ENCODE assay signal across 9 cellular contexts in genomic region chr9:120932086-120932818, GRCh38. TPM values are rescaled to one million over a fixed set of nuclear protein-coding genes. Genes with fewer than 3 reads are reported as not detected.
DNase-seq lines count a peak whose midpoint lies in the region; ATAC-seq and TF ChIP-seq lines count a peak whose summit lies in the region.
"Had no signal": no experiment of that assay in that cellular context is flagged by ENCODE, and none has a peak within 500 bp of the region (broad histone marks: within the 10 kb centered on the region; RNA-seq: fewer than 3 reads in every experiment).

No MANE protein-coding gene starts in this region.

- no peak overlapping the region for H3K4me3 ChIP-seq in gastroesophageal sphincter

- H3K9me3 Mint-ChIP-seq in activated CD4-positive, alpha-beta T cell treated with anti-CD3 and anti-CD28 coated beads, Interleukin-2, amount 10 ng/mL, durations not matched to agents 7 days and 5 days = no peaks in the 10 kb centered on the region

- no peaks in the 10 kb centered on the region for H3K27me3 Mint-ChIP-seq in activated CD4-positive, alpha-beta T cell treated with anti-CD3 and anti-CD28 coated beads, Interleukin-2, amount 10 ng/mL, durations not matched to agents 7 days and 5 days

- peak overlapping the region; percentile 71; the same call in 1 of the 2 replicates for H3K27ac ChIP-seq in VCaP
- peak overlapping the region; percentile 76 to 98 (median 80) for H3K27ac ChIP-seq in gastroesophageal sphincter
- H3K27ac ChIP-seq in temporal lobe (ENCODE audit: low read depth, low read length) = peak overlapping the region; percentile 1

- no peak for TF ChIP-seq EP300 in gastroesophageal sphincter (IDR thresholded peaks at IDR 0.05)

- H3K4me1 Mint-ChIP-seq in activated CD4-positive, alpha-beta T cell treated with anti-CD3 and anti-CD28 coated beads, Interleukin-2, amount 10 ng/mL, durations not matched to agents 7 days and 5 days = peaks cover 88% of the 10 kb centered on the region

- no peak for DNase-seq in activated CD4-positive, alpha-beta T cell treated with anti-CD3 and anti-CD28 coated beads, Interleukin-2, amount 10 ng/mL, durations not matched to agents 7 days and 5 days
- DNase-seq in activated CD4-positive, alpha-beta T cell treated with anti-CD3 and anti-CD28 coated beads, Interleukin-2, amount 50 U/mL, for 4 hours = no peak
- no peak for DNase-seq in NCI-H1092 (lab: John Stamatoyannopoulos, UW)
- no peak for DNase-seq in NCI-H2196 (lab: John Stamatoyannopoulos, UW; ENCODE audit: unreplicated experiment)
- DNase-seq: NCI-H1417 treated with DMSO at 0.1 percent for 48 hours had no signal

- H3K9me3 ChIP-seq in gastroesophageal sphincter = no peaks in the 10 kb centered on the region

- POLR2A ChIA-PET in activated CD4-positive, alpha-beta T cell treated with anti-CD3 and anti-CD28 coated beads, Interleukin-2, amount 10 ng/mL, durations not matched to agents 7 days and 5 days (lab: Charles Lee) = interaction anchor here (0.5 to 1.3 kb wide), 5 partner anchors 40 to 86 kb away, joined by 3 to 5 read pairs (median 4); no protein-coding TSS in a partner anchor

- TF ChIP-seq CTCF in VCaP (conservative IDR thresholded peaks at IDR 0.05) (no peak), gastroesophageal sphincter (IDR thresholded peaks at IDR 0.05) (no peak)

- peaks cover 14% of the 10 kb centered on the region for H3K36me3 Mint-ChIP-seq in activated CD4-positive, alpha-beta T cell treated with anti-CD3 and anti-CD28 coated beads, Interleukin-2, amount 10 ng/mL, durations not matched to agents 7 days and 5 days (ENCODE audit: low read depth)

- no peak for TF ChIP-seq POLR2A in gastroesophageal sphincter (IDR thresholded peaks at IDR 0.05)

- no peaks in the 10 kb centered on the region for H3K36me3 ChIP-seq in gastroesophageal sphincter

- 68 to 78% methylated on average over 4 to 6 of the region's 6 CpGs for WGBS in gastroesophageal sphincter (ENCODE audit: low coverage in 1 of 2), 2 donors

- H3K4me3 Mint-ChIP-seq in activated CD4-positive, alpha-beta T cell treated with anti-CD3 and anti-CD28 coated beads, Interleukin-2, amount 10 ng/mL, durations not matched to agents 7 days and 5 days = peak overlapping the region; percentile 14

- peaks cover 23 to 93% (median 51%) of the 10 kb centered on the region in 3 donors for H3K4me1 ChIP-seq in gastroesophageal sphincter

- CTCF ChIA-PET in activated CD4-positive, alpha-beta T cell treated with anti-CD3 and anti-CD28 coated beads, Interleukin-2, amount 10 ng/mL, durations not matched to agents 7 days and 5 days (lab: Charles Lee) = interaction anchor here (0.9 to 1.2 kb wide), 3 partner anchors 11 to 65 kb away, joined by 3 read pairs; no protein-coding TSS in a partner anchor

- peak overlapping the region; percentile 100 for H3K27ac Mint-ChIP-seq in activated CD4-positive, alpha-beta T cell treated with anti-CD3 and anti-CD28 coated beads, Interleukin-2, amount 10 ng/mL, durations not matched to agents 7 days and 5 days

- ATAC-seq in gastroesophageal sphincter (no peak), GM19324 (IDR thresholded peaks at IDR 0.05; ENCODE audit: low FRiP score, unreplicated experiment) (no peak)

- no peaks in the 10 kb centered on the region for H3K27me3 ChIP-seq in gastroesophageal sphincter

RNA-seq across cellular contexts. Expression of gene TRAF1, which starts 5.7 kb away (rescaled TPM):
- total RNA-seq in activated CD4-positive, alpha-beta T cell treated with anti-CD3 and anti-CD28 coated beads, Interleukin-2, amount 10 ng/mL, durations not matched to agents 7 days and 5 days = 10 to 100 TPM; 61.9 to 64.3 TPM
- total RNA-seq in gastroesophageal sphincter (10 to 100 TPM in 1 of 4 donors, 1 to 10 TPM in 3; 1.2 to 14.3 (median 7.1) TPM), temporal lobe (2.0 TPM)

RNA-seq across cellular contexts. Expression of gene PHF19, which starts 55.3 kb away (rescaled TPM):
- 100 to 1,000 TPM; 331 to 351 TPM for total RNA-seq in activated CD4-positive, alpha-beta T cell treated with anti-CD3 and anti-CD28 coated beads, Interleukin-2, amount 10 ng/mL, durations not matched to agents 7 days and 5 days
- total RNA-seq in gastroesophageal sphincter (10 to 100 TPM; 27.0 to 82.5 (median 54.3) TPM), temporal lobe (3.9 TPM)

Comparison
In these comparisons a context has a peak if more than half of its experiments do, and no peak if none do; other contexts are left out.
1. H3K27ac ChIP-seq: peak in every context shown above with its lines; median percentile 80 in gastroesophageal sphincter; 71 in VCaP; 1 in temporal lobe.
2. RNA of gene TRAF1, which starts 5.7 kb away (total RNA-seq): 61.9 to 64.3 TPM in activated CD4-positive, alpha-beta T cell treated with anti-CD3 and anti-CD28 coated beads, Interleukin-2, amount 10 ng/mL, durations not matched to agents 7 days and 5 days; 1.2 to 14.3 TPM in gastroesophageal sphincter and 2.0 TPM in temporal lobe (single experiment); every median in the first group is over 4 times any median in the second.